Comparison of ENCODE assay signal across 22 cellular contexts in the genomic region with DNA sequence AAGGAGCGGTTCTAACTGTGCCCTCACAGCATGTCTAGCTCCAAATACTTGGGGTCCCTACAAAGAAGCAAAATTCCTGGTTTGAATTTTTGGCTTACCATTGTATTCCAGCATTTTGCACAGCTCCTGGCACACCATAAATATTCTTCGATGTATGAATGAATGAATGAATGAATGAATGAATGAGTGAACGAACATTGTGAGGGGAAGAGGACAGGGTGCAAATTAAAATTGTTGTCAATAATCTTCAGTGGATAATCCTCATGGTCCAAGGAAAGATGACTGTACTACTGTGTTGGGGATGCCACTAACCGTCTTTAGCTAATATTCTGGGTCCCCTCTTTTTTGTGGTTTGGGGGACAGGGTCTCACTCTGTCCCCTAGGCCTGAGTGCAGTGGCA.
A peak's percentile ranks its signal among the peaks of the same experiment; 100 is the strongest.
DNase-seq lines count a peak whose midpoint lies in the region; ATAC-seq, FAIRE-seq and TF ChIP-seq lines count a peak whose summit lies in the region.
"Had no signal": no experiment of that assay in that cellular context is flagged by ENCODE, and none has a peak within 500 bp of the region (broad histone marks: within the 10 kb centered on the region; RNA-seq: fewer than 3 reads in every experiment).

No MANE protein-coding gene starts in this region.

- H2AFZ ChIP-seq in GM12878 (ENCODE audit: control insufficient read depth, low read depth, low read length) = no peak overlapping the region

- H3K4me1 ChIP-seq in GM12878 (ENCODE audit: control insufficient read depth, insufficient read depth, low read length) = peaks cover 18% of the 10 kb centered on the region
- H3K4me1 ChIP-seq: adrenal gland had no signal

- H3K4me1 Mint-ChIP-seq in natural killer cell = peaks cover 52 to 62% of the 10 kb centered on the region in 2 donors
- peaks cover 48 to 54% of the 10 kb centered on the region in 2 donors for H3K4me1 Mint-ChIP-seq in natural killer cell treated with Interleukin-12 subunit alpha and Interleukin-12 subunit beta and Interleukin-15 and Interleukin-18, amount 100 ng/mL, for 72 hours (ENCODE audit: low read depth in 2 of 2)
- H3K4me1 Mint-ChIP-seq in T-cell = peaks cover 41 to 73% (median 68%) of the 10 kb centered on the region in 3 donors

- POLR2A ChIA-PET in T-cell (lab: Charles Lee) (no interaction called here), GM12878 (lab: Charles Lee) (interaction anchor here (0.7 kb wide), 1 partner anchor 32 kb away, joined by 3 read pairs; no protein-coding TSS in a partner anchor)

- TF ChIP-seq CTCF in natural killer cell (IDR thresholded peaks at IDR 0.05) (no peak), GM12878 (IDR thresholded peaks at IDR 0.05 in 2 of 3, conservative IDR thresholded peaks at IDR 0.05 in 1 of 3; ENCODE audit: control insufficient read depth in 2 of 3, extremely low read depth in 1 of 3, insufficient read depth in 1 of 3, low read depth in 3 of 3, low read length in 3 of 3) (no peak)

- in situ Hi-C loops in GM12878 (cut with MboI) = no loop called here

- H3K9me3 Mint-ChIP-seq in natural killer cell (no peaks in the 10 kb centered on the region), T-cell (no peaks in the 10 kb centered on the region)
- no peaks in the 10 kb centered on the region for H3K9me3 Mint-ChIP-seq in natural killer cell treated with Interleukin-12 subunit alpha and Interleukin-12 subunit beta and Interleukin-15 and Interleukin-18, amount 100 ng/mL, for 72 hours
- H3K9me3 Mint-ChIP-seq: stimulated activated naive CD8-positive, alpha-beta T cell treated with anti-CD3 and anti-CD28 coated beads, Interleukin-15, Interleukin-2, amounts not matched to agents 100 ng/mL and 50 ng/mL, for 24 hours had no signal

- peak overlapping the region; percentile 87 to 91 for H3K27ac Mint-ChIP-seq in natural killer cell
- peak overlapping the region in 1 of 2 donors; percentile 86 for H3K27ac Mint-ChIP-seq in natural killer cell treated with Interleukin-12 subunit alpha and Interleukin-12 subunit beta and Interleukin-15 and Interleukin-18, amount 100 ng/mL, for 72 hours
- peak overlapping the region; percentile 68 to 81 for H3K27ac Mint-ChIP-seq in T-cell

- H3K79me2 ChIP-seq in GM12878 (ENCODE audit: control insufficient read depth, insufficient read depth, low read length) = peaks cover 8% of the 10 kb centered on the region

- SMC1A ChIA-PET in GM12878 (lab: Charles Lee; ENCODE audit: uncharacterized antibody, unreplicated experiment) = interaction anchor here (0.7 to 1.6 kb wide), 2 partner anchors 15 to 19 kb away, joined by 4 read pairs; no protein-coding TSS in a partner anchor

- H3K9me3 ChIP-seq in GM12878 (replicated peaks; ENCODE audit: control insufficient read depth, insufficient read depth, low read length) = no peaks in the 10 kb centered on the region
- H3K9me3 ChIP-seq: adrenal gland, thyroid gland had no signal

- 42% methylated on average over 4 of the region's 4 CpGs for WGBS in GM12878 (ENCODE audit: insufficient coverage, insufficient replicate concordance, low lambda C conversion rate, missing lambda C conversion rate)

- no peak overlapping the region for H3K4me3 Mint-ChIP-seq in natural killer cell
- H3K4me3 Mint-ChIP-seq in natural killer cell treated with Interleukin-12 subunit alpha and Interleukin-12 subunit beta and Interleukin-15 and Interleukin-18, amount 100 ng/mL, for 72 hours = no peak overlapping the region
- no peak overlapping the region for H3K4me3 Mint-ChIP-seq in T-cell

- H3K4me3 ChIP-seq in GM12878 = no peak overlapping the region
- H3K4me3 ChIP-seq: adrenal gland, lung, thyroid gland had no signal

- no peak for TF ChIP-seq EP300 in GM12878 (IDR thresholded peaks at IDR 0.05; ENCODE audit: borderline replicate concordance in 1 of 2, control insufficient read depth in 1 of 2, low read depth in 2 of 2, low read length in 2 of 2)

- ATAC-seq in natural killer cell (no peak), T-cell (replicated peaks in 1 of 4) (no peak), GM12878 (no peak), HG02678 (IDR thresholded peaks at IDR 0.05; ENCODE audit: unreplicated experiment) (no peak), HG02870 (IDR thresholded peaks at IDR 0.05; ENCODE audit: unreplicated experiment) (no peak)
- no peak for ATAC-seq in natural killer cell treated with Interleukin-12 subunit alpha and Interleukin-12 subunit beta and Interleukin-15 and Interleukin-18, amount 100 ng/mL, for 72 hours

- H3K27ac ChIP-seq in GM12878 (ENCODE audit: control insufficient read depth, insufficient read depth) = no peak overlapping the region
- H3K27ac ChIP-seq: adrenal gland, thyroid gland had no signal

- H3K27me3 ChIP-seq in GM12878 (replicated peaks in 1 of 2; ENCODE audit: control insufficient read depth in 2 of 2, insufficient read depth in 2 of 2, low read length in 1 of 2) = no peaks in the 10 kb centered on the region
- H3K27me3 ChIP-seq: adrenal gland, thyroid gland had no signal

- TF ChIP-seq RAD21 in GM12878 (IDR thresholded peaks at IDR 0.05; ENCODE audit: insufficient read depth, low read depth, low read length) = no peak

- no TSS peak for BruUV-seq in GM12878 (replicated peaks; lab: Mats Ljungman, UMichigan)

- DNase-seq in natural killer cell (no peak), T-cell (no peak), GM12878 (ENCODE audit: low read depth, low spot score) (no peak), AG08395 (ENCODE audit: low spot score) (no peak)
- DNase-seq in natural killer cell treated with Interleukin-12 subunit alpha and Interleukin-12 subunit beta and Interleukin-15 and Interleukin-18, amount 100 ng/mL, for 72 hours (ENCODE audit: low spot score) = no peak
- DNase-seq: adrenal gland, AML-193, DMS79, glutamatergic neuron, Kasumi-1, kidney glomerular epithelial cell, NCI-H1092 treated with DMSO at 0.1 percent for 48 hours, NCI-H1930, NCI-H345, NCI-H774, occipital lobe, retina had no signal

- no peaks in the 10 kb centered on the region for H4K20me1 ChIP-seq in GM12878 (ENCODE audit: control insufficient read depth, insufficient read depth)

- intact Hi-C loops in natural killer cell (cut with micrococcal nuclease) = no loop called here
- intact Hi-C loops in GM12878 (cut with micrococcal nuclease; ENCODE audit: unreplicated experiment) = no loop called here

- no peak overlapping the region for H3K9ac ChIP-seq in GM12878 (ENCODE audit: control insufficient read depth, insufficient read depth, low read length)

- H3K36me3 Mint-ChIP-seq in natural killer cell (no peaks in the 10 kb centered on the region), T-cell (peaks cover 27% of the 10 kb centered on the region)
- H3K36me3 Mint-ChIP-seq in natural killer cell treated with Interleukin-12 subunit alpha and Interleukin-12 subunit beta and Interleukin-15 and Interleukin-18, amount 100 ng/mL, for 72 hours = no peaks in the 10 kb centered on the region

- H3K27me3 Mint-ChIP-seq in natural killer cell (ENCODE audit: low read depth in 2 of 2) = no peaks in the 10 kb centered on the region
- no peaks in the 10 kb centered on the region for H3K27me3 Mint-ChIP-seq in natural killer cell treated with Interleukin-12 subunit alpha and Interleukin-12 subunit beta and Interleukin-15 and Interleukin-18, amount 100 ng/mL, for 72 hours
- no peaks in the 10 kb centered on the region for H3K27me3 Mint-ChIP-seq in T-cell
- H3K27me3 Mint-ChIP-seq: stimulated activated naive CD8-positive, alpha-beta T cell treated with anti-CD3 and anti-CD28 coated beads, Interleukin-15, Interleukin-2, amounts not matched to agents 100 ng/mL and 50 ng/mL, for 24 hours had no signal

- H3K36me3 ChIP-seq in GM12878 (ENCODE audit: control insufficient read depth in 2 of 2, insufficient read depth in 2 of 2, low read length in 1 of 2) = peaks cover 1 to 3% of the 10 kb centered on the region in 2 experiments; a peak in 3 of 4 replicates
- H3K36me3 ChIP-seq: adrenal gland, thyroid gland had no signal

- RAD21 ChIA-PET in GM12878 (lab: Charles Lee; ENCODE audit: unreplicated experiment) = no interaction called here

- TF ChIP-seq POLR2A in GM12878 (IDR thresholded peaks at IDR 0.05; ENCODE audit: low read depth, low read length) = no peak

- FAIRE-seq in GM12878 (lab: Jason Lieb, UNC) = no peak

- no peak overlapping the region for H3K4me2 ChIP-seq in GM12878 (ENCODE audit: control insufficient read depth, insufficient read depth)

- CTCF ChIA-PET in T-cell (lab: Charles Lee) = interaction anchor here in 1 of 2 donors (0.6 kb wide), 1 partner anchor 53 kb away, joined by 3 read pairs; no protein-coding TSS in a partner anchor
- CTCF ChIA-PET in GM12878 (lab: Yijun Ruan, JAX) = interaction anchor here (1.4 kb wide), 1 partner anchor 17 kb away, joined by 3 read pairs; no protein-coding TSS in a partner anchor

TF ChIP-seq in GM12878, 131 proteins besides CTCF, POLR2A, EP300 and RAD21:
- TF ChIP-seq, protein P1, sequence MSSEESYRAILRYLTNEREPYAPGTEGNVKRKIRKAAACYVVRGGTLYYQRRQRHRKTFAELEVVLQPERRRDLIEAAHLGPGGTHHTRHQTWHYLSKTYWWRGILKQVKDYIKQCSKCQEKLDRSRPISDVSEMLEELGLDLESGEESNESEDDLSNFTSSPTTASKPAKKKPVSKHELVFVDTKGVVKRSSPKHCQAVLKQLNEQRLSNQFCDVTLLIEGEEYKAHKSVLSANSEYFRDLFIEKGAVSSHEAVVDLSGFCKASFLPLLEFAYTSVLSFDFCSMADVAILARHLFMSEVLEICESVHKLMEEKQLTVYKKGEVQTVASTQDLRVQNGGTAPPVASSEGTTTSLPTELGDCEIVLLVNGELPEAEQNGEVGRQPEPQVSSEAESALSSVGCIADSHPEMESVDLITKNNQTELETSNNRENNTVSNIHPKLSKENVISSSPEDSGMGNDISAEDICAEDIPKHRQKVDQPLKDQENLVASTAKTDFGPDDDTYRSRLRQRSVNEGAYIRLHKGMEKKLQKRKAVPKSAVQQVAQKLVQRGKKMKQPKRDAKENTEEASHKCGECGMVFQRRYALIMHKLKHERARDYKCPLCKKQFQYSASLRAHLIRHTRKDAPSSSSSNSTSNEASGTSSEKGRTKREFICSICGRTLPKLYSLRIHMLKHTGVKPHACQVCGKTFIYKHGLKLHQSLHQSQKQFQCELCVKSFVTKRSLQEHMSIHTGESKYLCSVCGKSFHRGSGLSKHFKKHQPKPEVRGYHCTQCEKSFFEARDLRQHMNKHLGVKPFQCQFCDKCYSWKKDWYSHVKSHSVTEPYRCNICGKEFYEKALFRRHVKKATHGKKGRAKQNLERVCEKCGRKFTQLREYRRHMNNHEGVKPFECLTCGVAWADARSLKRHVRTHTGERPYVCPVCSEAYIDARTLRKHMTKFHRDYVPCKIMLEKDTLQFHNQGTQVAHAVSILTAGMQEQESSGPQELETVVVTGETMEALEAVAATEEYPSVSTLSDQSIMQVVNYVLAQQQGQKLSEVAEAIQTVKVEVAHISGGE (CRISPR knock-in tag; IDR thresholded peaks at IDR 0.05) = no peak
- TF ChIP-seq ZNF24 (IDR thresholded peaks at IDR 0.05) = peak; percentile 91
